In the genomic region with DNA sequence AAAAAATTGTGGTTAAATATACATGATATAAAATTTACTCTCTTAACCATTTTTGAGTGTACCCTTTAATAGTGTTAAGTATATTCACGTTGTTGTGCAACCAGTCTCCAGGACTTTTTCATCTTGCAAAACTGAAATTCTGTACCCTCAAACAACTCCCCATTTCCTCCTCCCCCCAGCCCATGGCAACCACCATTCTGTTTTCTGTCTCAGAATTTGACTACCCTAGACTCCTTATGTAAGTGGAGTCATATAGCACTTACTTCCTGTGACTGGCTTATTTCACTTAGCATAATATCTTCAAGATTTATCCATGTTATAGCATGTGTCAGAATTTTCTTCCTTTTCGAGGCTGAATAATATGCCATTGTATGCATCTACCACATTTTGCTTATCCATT, we compare ENCODE assay signal across 23 cellular contexts. TPM values are rescaled to one million over a fixed set of nuclear protein-coding genes. Genes with fewer than 3 reads are reported as not detected.
A peak's percentile ranks its signal among the peaks of the same experiment; 100 is the strongest.
DNase-seq lines count a peak whose midpoint lies in the region; ATAC-seq, FAIRE-seq and TF ChIP-seq lines count a peak whose summit lies in the region.
"Had no signal": no experiment of that assay in that cellular context is flagged by ENCODE, and none has a peak within 500 bp of the region (broad histone marks: within the 10 kb centered on the region; RNA-seq: fewer than 3 reads in every experiment).

No MANE protein-coding gene starts in this region.

- peak; percentile 45 for DNase-seq in activated CD8-positive, alpha-beta memory T cell treated with anti-CD3 and anti-CD28 coated beads, Interleukin-2, amount 10 ng/mL, durations not matched to agents 7 days and 5 days
- DNase-seq in activated CD8-positive, alpha-beta memory T cell treated with anti-CD3 and anti-CD28 coated beads, Interleukin-2, amount 50 U/mL, for 48 hours = no peak
- DNase-seq in A549 (ENCODE audit: low read depth in 1 of 2, low spot score in 1 of 2) = no peak
- DNase-seq in activated CD8-positive, alpha-beta T cell treated with anti-CD3 and anti-CD28 coated beads, Interleukin-2, amount 10 ng/mL, durations not matched to agents 7 days and 5 days = no peak
- DNase-seq in gastrocnemius medialis = no peak
- DNase-seq in MG63 = no peak
- DNase-seq in NCI-H146 treated with DMSO at 0.1 percent for 48 hours (lab: John Stamatoyannopoulos, UW; ENCODE audit: unreplicated experiment) = no peak
- DNase-seq: Caco-2; CD4-positive, CD25-positive, alpha-beta regulatory T cell; DMS 273 treated with DMSO at 0.1 percent for 48 hours; DMS79 treated with DMSO at 0.1 percent for 48 hours; Karpas-422; MM.1S; NCI-H1694 treated with DMSO at 0.1 percent for 48 hours; NCI-H2081 treated with DMSO at 0.1 percent for 48 hours; NCI-H2171 treated with DMSO at 0.1 percent for 48 hours; NCI-H524 treated with DMSO at 0.1 percent for 48 hours had no signal

- no peaks in the 10 kb centered on the region for H3K9me3 Mint-ChIP-seq in activated CD8-positive, alpha-beta memory T cell treated with anti-CD3 and anti-CD28 coated beads, Interleukin-2, amount 10 ng/mL, durations not matched to agents 7 days and 5 days (ENCODE audit: low read depth)
- H3K9me3 Mint-ChIP-seq in activated CD8-positive, alpha-beta T cell treated with anti-CD3 and anti-CD28 coated beads, Interleukin-2, amount 10 ng/mL, durations not matched to agents 7 days and 5 days (ENCODE audit: insufficient read depth) = no peaks in the 10 kb centered on the region

- H3K27ac Mint-ChIP-seq in activated CD8-positive, alpha-beta memory T cell treated with anti-CD3 and anti-CD28 coated beads, Interleukin-2, amount 10 ng/mL, durations not matched to agents 7 days and 5 days = no peak overlapping the region
- peak overlapping the region; percentile 30 for H3K27ac Mint-ChIP-seq in activated CD8-positive, alpha-beta T cell treated with anti-CD3 and anti-CD28 coated beads, Interleukin-2, amount 10 ng/mL, durations not matched to agents 7 days and 5 days

- TF ChIP-seq RAD21 in A549 (conservative IDR thresholded peaks at IDR 0.05 in 1 of 2, IDR thresholded peaks at IDR 0.05 in 1 of 2) = no peak

- TF ChIP-seq POLR2A in A549 (IDR thresholded peaks at IDR 0.05; ENCODE audit: low read length) (no peak), gastrocnemius medialis (IDR thresholded peaks at IDR 0.05) (no peak)

- POLR2A ChIA-PET in A549 (lab: Yijun Ruan, JAX) = no interaction called here
- POLR2A ChIA-PET in HEK293 (lab: Yijun Ruan, JAX) = no interaction called here
- POLR2A ChIA-PET in activated CD8-positive, alpha-beta T cell treated with anti-CD3 and anti-CD28 coated beads, Interleukin-2, amount 10 ng/mL, durations not matched to agents 7 days and 5 days (lab: Charles Lee) = no interaction called here

- intact Hi-C loops in gastrocnemius medialis (cut with DNase I; ENCODE audit: low total_unique reads) = no loop called here

- no peaks in the 10 kb centered on the region for H3K27me3 ChIP-seq in gastrocnemius medialis
- no peaks in the 10 kb centered on the region for H3K27me3 ChIP-seq in MG63
- H3K27me3 ChIP-seq: SJSA1 had no signal

- FAIRE-seq in A549 (lab: Jason Lieb, UNC) = peak; percentile 63

- no peak for TF ChIP-seq CTCF in A549 (IDR thresholded peaks at IDR 0.05)
- TF ChIP-seq CTCF in HEK293 (tag by site-specific recombination; IDR thresholded peaks at IDR 0.05) = no peak
- no peak for TF ChIP-seq CTCF in gastrocnemius medialis (IDR thresholded peaks at IDR 0.05 in 4 of 5, conservative IDR thresholded peaks at IDR 0.05 in 1 of 5)

- no peak for ATAC-seq in activated CD8-positive, alpha-beta memory T cell treated with anti-CD3 and anti-CD28 coated beads, Interleukin-2, amount 10 ng/mL, durations not matched to agents 7 days and 5 days
- no peak for ATAC-seq in A549
- ATAC-seq in activated CD8-positive, alpha-beta T cell treated with anti-CD3 and anti-CD28 coated beads, Interleukin-2, amount 10 ng/mL, durations not matched to agents 7 days and 5 days = no peak
- ATAC-seq in gastrocnemius medialis = no peak
- ATAC-seq: Right ventricle myocardium inferior had no signal

- H3K36me3 Mint-ChIP-seq in activated CD8-positive, alpha-beta memory T cell treated with anti-CD3 and anti-CD28 coated beads, Interleukin-2, amount 10 ng/mL, durations not matched to agents 7 days and 5 days = peaks cover 10% of the 10 kb centered on the region
- H3K36me3 Mint-ChIP-seq in activated CD8-positive, alpha-beta T cell treated with anti-CD3 and anti-CD28 coated beads, Interleukin-2, amount 10 ng/mL, durations not matched to agents 7 days and 5 days (ENCODE audit: low read depth) = peaks cover 14% of the 10 kb centered on the region

- peaks cover 27% of the 10 kb centered on the region for H3K4me1 Mint-ChIP-seq in activated CD8-positive, alpha-beta memory T cell treated with anti-CD3 and anti-CD28 coated beads, Interleukin-2, amount 10 ng/mL, durations not matched to agents 7 days and 5 days
- peaks cover 26% of the 10 kb centered on the region for H3K4me1 Mint-ChIP-seq in activated CD8-positive, alpha-beta T cell treated with anti-CD3 and anti-CD28 coated beads, Interleukin-2, amount 10 ng/mL, durations not matched to agents 7 days and 5 days (ENCODE audit: low read depth)

- H3K4me1 ChIP-seq in A549 (peaks cover 7% of the 10 kb centered on the region; the same call in 1 of the 3 replicates), HEK293 (ENCODE audit: control insufficient read depth, insufficient read depth, low read length) (0 out of 2 replicates have a peak, but pooled peaks cover 2% of the 10 kb centered on the region), gastrocnemius medialis (peaks cover 9 to 11% of the 10 kb centered on the region in 2 donors)
- H3K4me1 ChIP-seq: Caco-2 had no signal

- TF ChIP-seq EP300 in A549 (IDR thresholded peaks at IDR 0.05) = no peak

- CTCF ChIA-PET in activated CD8-positive, alpha-beta memory T cell treated with anti-CD3 and anti-CD28 coated beads, Interleukin-2, amount 10 ng/mL, durations not matched to agents 7 days and 5 days (lab: Charles Lee) = no interaction called here
- CTCF ChIA-PET in A549 (lab: Yijun Ruan, JAX) = no interaction called here
- CTCF ChIA-PET in HEK293 (lab: Yijun Ruan, JAX) = interaction anchor here (0.5 to 12.0 kb wide), 5 partner anchors 10 to 270 kb away, joined by 3 to 159 read pairs (median 3); no protein-coding TSS in a partner anchor
- CTCF ChIA-PET in activated CD8-positive, alpha-beta T cell treated with anti-CD3 and anti-CD28 coated beads, Interleukin-2, amount 10 ng/mL, durations not matched to agents 7 days and 5 days (lab: Charles Lee) = no interaction called here

- H3K36me3 ChIP-seq in HEK293 (ENCODE audit: control insufficient read depth in 2 of 2, insufficient read depth in 1 of 2, low read length in 2 of 2) (peaks cover 0 to 9% of the 10 kb centered on the region in 2 experiments; a peak in 2 of 3 replicates), gastrocnemius medialis (no peaks in the 10 kb centered on the region), MG63 (no peaks in the 10 kb centered on the region)

- in situ Hi-C loops in gastrocnemius medialis (cut with MboI; ENCODE audit: low sequenced_read_pairs in 4 of 4) = loop anchor here in 1 of 4 donors (25.0 kb wide), 1 partner anchor 1733 kb away; a partner anchor contains a TSS

- no peak overlapping the region for H3K27ac ChIP-seq in A549
- H3K27ac ChIP-seq in HEK293 (ENCODE audit: extremely low read depth, low read depth, low read length) = no peak overlapping the region
- H3K27ac ChIP-seq in gastrocnemius medialis = no peak overlapping the region
- H3K27ac ChIP-seq: SJSA1 had no signal

- no peak overlapping the region for H3K4me3 ChIP-seq in A549
- no peak overlapping the region for H3K4me3 ChIP-seq in HEK293 (ENCODE audit: low read depth, low read length)
- H3K4me3 ChIP-seq in gastrocnemius medialis = no peak overlapping the region
- H3K4me3 ChIP-seq in MG63 = no peak overlapping the region
- H3K4me3 ChIP-seq: SJSA1 had no signal

- no peak overlapping the region for H3K4me2 ChIP-seq in A549

- H3K9me3 ChIP-seq in A549 = no peaks in the 10 kb centered on the region
- no peaks in the 10 kb centered on the region for H3K9me3 ChIP-seq in HEK293 (ENCODE audit: control insufficient read depth, insufficient read depth, low read depth, low read length)
- no peaks in the 10 kb centered on the region for H3K9me3 ChIP-seq in gastrocnemius medialis
- no peaks in the 10 kb centered on the region for H3K9me3 ChIP-seq in MG63
- H3K9me3 ChIP-seq: Caco-2, SJSA1 had no signal

- no peak overlapping the region for H3K4me3 Mint-ChIP-seq in activated CD8-positive, alpha-beta memory T cell treated with anti-CD3 and anti-CD28 coated beads, Interleukin-2, amount 10 ng/mL, durations not matched to agents 7 days and 5 days
- H3K4me3 Mint-ChIP-seq in activated CD8-positive, alpha-beta T cell treated with anti-CD3 and anti-CD28 coated beads, Interleukin-2, amount 10 ng/mL, durations not matched to agents 7 days and 5 days = no peak overlapping the region

- 75% methylated on average over 2 of the region's 2 CpGs for WGBS in A549 (ENCODE audit: missing lambda C conversion rate)

- no peaks in the 10 kb centered on the region for H3K27me3 Mint-ChIP-seq in activated CD8-positive, alpha-beta memory T cell treated with anti-CD3 and anti-CD28 coated beads, Interleukin-2, amount 10 ng/mL, durations not matched to agents 7 days and 5 days
- no peaks in the 10 kb centered on the region for H3K27me3 Mint-ChIP-seq in activated CD8-positive, alpha-beta T cell treated with anti-CD3 and anti-CD28 coated beads, Interleukin-2, amount 10 ng/mL, durations not matched to agents 7 days and 5 days (ENCODE audit: low read depth)
- H3K27me3 Mint-ChIP-seq: CD4-positive, CD25-positive, alpha-beta regulatory T cell had no signal

RNA-seq across cellular contexts. Expression of a gene that starts 5.1 kb away (rescaled TPM):
- total RNA-seq in activated CD8-positive, alpha-beta memory T cell treated with anti-CD3 and anti-CD28 coated beads, Interleukin-2, amount 10 ng/mL, durations not matched to agents 7 days and 5 days = 10 to 100 TPM; 49.2 to 64.9 TPM
- polyA plus RNA-seq in A549 (2011; rRNA removed) = 33.0 and 35.5 TPM in 2 replicates
- polyA plus RNA-seq in A549 (2012; cell fraction: cytosol; rRNA removed) = 41.2 and 43.3 TPM in 2 replicates
- 161 and 181 TPM in 2 replicates for polyA plus RNA-seq in A549 (2012; cell fraction: nucleus; rRNA removed)
- 34.3 to 38.2 TPM (median 37.5 TPM) in 3 replicates for polyA plus RNA-seq in A549 (2017; fragmentation: RNase III; extraction: RNeasy Plus Mini Kit Qiagen cat#74134 plus additional on column Dnase treatment)
- 47.5 and 50.4 TPM in 2 replicates for polyA minus RNA-seq in A549 (2011; rRNA and poly(A)+ RNA removed)
- total RNA-seq in activated CD8-positive, alpha-beta T cell treated with anti-CD3 and anti-CD28 coated beads, Interleukin-2, amount 10 ng/mL, durations not matched to agents 7 days and 5 days = 10 to 100 TPM; 47.0 to 55.2 TPM
- 10 to 100 TPM; 17.3 to 26.4 (median 21.6) TPM for total RNA-seq in gastrocnemius medialis
- total RNA-seq in MG63 (2014; rRNA removed; shearing (Covaris generic); ENCODE audit: low replicate concordance) = 18.5 and 21.2 TPM in 2 replicates

RNA-seq across cellular contexts. Expression of a gene that starts 5.2 kb away (rescaled TPM):
- total RNA-seq in activated CD8-positive, alpha-beta memory T cell treated with anti-CD3 and anti-CD28 coated beads, Interleukin-2, amount 10 ng/mL, durations not matched to agents 7 days and 5 days = 10 to 100 TPM; 21.9 to 30.6 TPM
- 25.7 and 31.4 TPM in 2 replicates for polyA plus RNA-seq in A549 (2011; rRNA removed)
- 36.6 and 38.1 TPM in 2 replicates for polyA plus RNA-seq in A549 (2012; cell fraction: cytosol; rRNA removed)
- polyA plus RNA-seq in A549 (2012; cell fraction: nucleus; rRNA removed) = 248 and 268 TPM in 2 replicates
- 30.5 to 43.8 TPM (median 43.2 TPM) in 3 replicates for polyA plus RNA-seq in A549 (2017; fragmentation: RNase III; extraction: RNeasy Plus Mini Kit Qiagen cat#74134 plus additional on column Dnase treatment)
- polyA minus RNA-seq in A549 (2011; rRNA and poly(A)+ RNA removed) = 13.2 and 17.7 TPM in 2 replicates
- total RNA-seq in activated CD8-positive, alpha-beta T cell treated with anti-CD3 and anti-CD28 coated beads, Interleukin-2, amount 10 ng/mL, durations not matched to agents 7 days and 5 days = 10 to 100 TPM; 17.3 to 17.9 TPM
- 1 to 10 TPM; 2.6 to 9.3 (median 5.7) TPM for total RNA-seq in gastrocnemius medialis
- total RNA-seq in MG63 (2014; rRNA removed; shearing (Covaris generic); ENCODE audit: low replicate concordance) = 4.7 and 7.9 TPM in 2 replicates

RNA-seq across cellular contexts. Expression of a gene that starts 27.7 kb away (rescaled TPM):
- 10 to 100 TPM; 51.5 to 60.7 TPM for total RNA-seq in activated CD8-positive, alpha-beta memory T cell treated with anti-CD3 and anti-CD28 coated beads, Interleukin-2, amount 10 ng/mL, durations not matched to agents 7 days and 5 days
- polyA plus RNA-seq in A549 (2011; rRNA removed) (74.4 and 83.2 TPM in 2 replicates), A549 (2017; fragmentation: RNase III; extraction: RNeasy Plus Mini Kit Qiagen cat#74134 plus additional on column Dnase treatment) (26.5 to 29.8 TPM (median 29.2 TPM) in 3 replicates)
- polyA plus RNA-seq in A549 (2012; cell fraction: cytosol; rRNA removed) = 31.2 and 35.6 TPM in 2 replicates
- polyA plus RNA-seq in A549 (2012; cell fraction: nucleus; rRNA removed) = 27.9 and 32.4 TPM in 2 replicates
- polyA minus RNA-seq in A549 (2011; rRNA and poly(A)+ RNA removed) = 37.1 and 46.2 TPM in 2 replicates
- total RNA-seq in activated CD8-positive, alpha-beta T cell treated with anti-CD3 and anti-CD28 coated beads, Interleukin-2, amount 10 ng/mL, durations not matched to agents 7 days and 5 days = 10 to 100 TPM; 58.5 to 60.9 TPM
- 10 to 100 TPM; 18.9 to 32.5 (median 27.3) TPM for total RNA-seq in gastrocnemius medialis
- total RNA-seq in MG63 (2014; rRNA removed; shearing (Covaris generic); ENCODE audit: low replicate concordance) = 8.8 and 13.3 TPM in 2 replicates

RNA-seq across cellular contexts. Expression of a gene that starts 29.4 kb away (rescaled TPM):
- total RNA-seq in activated CD8-positive, alpha-beta memory T cell treated with anti-CD3 and anti-CD28 coated beads, Interleukin-2, amount 10 ng/mL, durations not matched to agents 7 days and 5 days = not detected
- polyA plus RNA-seq in A549 (2011; rRNA removed) = not detected in 2 replicates
- 0.10 TPM in 1 of 2 replicates, not detected in the other for polyA plus RNA-seq in A549 (2012; cell fraction: cytosol; rRNA removed)
- 0.19 and 1.1 TPM in 2 replicates for polyA plus RNA-seq in A549 (2012; cell fraction: nucleus; rRNA removed)
- polyA plus RNA-seq in A549 (2017; fragmentation: RNase III; extraction: RNeasy Plus Mini Kit Qiagen cat#74134 plus additional on column Dnase treatment) = not detected in 3 replicates
- polyA minus RNA-seq in A549 (2011; rRNA and poly(A)+ RNA removed) = not detected in 2 replicates
- total RNA-seq in activated CD8-positive, alpha-beta T cell treated with anti-CD3 and anti-CD28 coated beads, Interleukin-2, amount 10 ng/mL, durations not matched to agents 7 days and 5 days = not detected
- not detected for total RNA-seq in gastrocnemius medialis
- total RNA-seq in MG63 (2014; rRNA removed; shearing (Covaris generic); ENCODE audit: low replicate concordance) = not detected in 2 replicates
- total RNA-seq: A673; Caco-2; CD4-positive, CD25-positive, alpha-beta regulatory T cell; H4; Right ventricle myocardium inferior; SJSA1 had no signal
- polyA plus RNA-seq: BJ; CD4-positive, CD25-positive, alpha-beta regulatory T cell had no signal

RNA-seq across cellular contexts. Expression of a gene that starts 30.8 kb away (rescaled TPM):
- total RNA-seq in activated CD8-positive, alpha-beta memory T cell treated with anti-CD3 and anti-CD28 coated beads, Interleukin-2, amount 10 ng/mL, durations not matched to agents 7 days and 5 days = not detected
- polyA plus RNA-seq in A549 (2011; rRNA removed) = 0.16 and 0.24 TPM in 2 replicates
- 0.23 TPM in 1 of 2 replicates, not detected in the other for polyA plus RNA-seq in A549 (2012; cell fraction: cytosol; rRNA removed)
- 0.21 and 0.58 TPM in 2 replicates for polyA plus RNA-seq in A549 (2012; cell fraction: nucleus; rRNA removed)
- 0.29 to 0.56 TPM (median 0.54 TPM) in 3 replicates for polyA plus RNA-seq in A549 (2017; fragmentation: RNase III; extraction: RNeasy Plus Mini Kit Qiagen cat#74134 plus additional on column Dnase treatment)
- 0.54 and 1.5 TPM in 2 replicates for polyA minus RNA-seq in A549 (2011; rRNA and poly(A)+ RNA removed)
- not detected for total RNA-seq in activated CD8-positive, alpha-beta T cell treated with anti-CD3 and anti-CD28 coated beads, Interleukin-2, amount 10 ng/mL, durations not matched to agents 7 days and 5 days
- not detected for total RNA-seq in gastrocnemius medialis
- total RNA-seq in MG63 (2014; rRNA removed; shearing (Covaris generic); ENCODE audit: low replicate concordance) = not detected in 2 replicates
- total RNA-seq: A673; Caco-2; CD4-positive, CD25-positive, alpha-beta regulatory T cell; H4; Right ventricle myocardium inferior; SJSA1 had no signal
- polyA plus RNA-seq: CD4-positive, CD25-positive, alpha-beta regulatory T cell had no signal
